ENCODE assay signal across 1 cellular context in genomic region chr4:37847311-37847710, GRCh38.
A peak's percentile ranks its signal among the peaks of the same experiment; 100 is the strongest.
TF ChIP-seq lines count a peak whose summit lies in the region.

No MANE protein-coding gene starts in this region.

TF ChIP-seq in K562, 482 proteins besides CTCF, POLR2A, EP300 and RAD21 (continued from another document):
- TF ChIP-seq PKNOX1 (IDR thresholded peaks at IDR 0.05): peak; percentile 41
- TF ChIP-seq MEIS2 (IDR thresholded peaks at IDR 0.05; ENCODE audit: partially characterized antibody): peak; percentile 25
- TF ChIP-seq CTBP1 (IDR thresholded peaks at IDR 0.05; ENCODE audit: borderline replicate concordance): no peak
